In genomic region chr16:7221157-7221556, GRCh38 we compare ENCODE assay signal across 11 cellular contexts.
"Had no signal": no experiment of that assay in that cellular context is flagged by ENCODE, and none has a peak within 500 bp of the region (broad histone marks: within the 10 kb centered on the region; RNA-seq: fewer than 3 reads in every experiment).

No MANE protein-coding gene starts in this region.

- H3K4me1 ChIP-seq: HAP-1 had no signal

- H3K9me3 ChIP-seq: HAP-1 had no signal

- H3K4me2 ChIP-seq: GM23338 had no signal

- H3K27ac Mint-ChIP-seq: GM23338, H9, HFFc6 had no signal

- H3K27ac ChIP-seq: GM23248 had no signal

- FAIRE-seq: H1, H54 had no signal

- H3K4me3 ChIP-seq: GM23248, GM23338, HAP-1 had no signal

- ATAC-seq: GM23338, HCT116 had no signal

- DNase-seq: GM23248, GOT3, H7, H9, HCEC 1CT, HFFc6 had no signal

- H3K4me3 Mint-ChIP-seq: GM23338, H9, HFFc6 had no signal
